In genomic region chr17:42059815-42060214, GRCh38 we compare ENCODE assay signal across 25 cellular contexts. TPM values are rescaled to one million over a fixed set of nuclear protein-coding genes. Genes with fewer than 3 reads are reported as not detected.
DNase-seq lines count a peak whose midpoint lies in the region; ATAC-seq and TF ChIP-seq lines count a peak whose summit lies in the region.
"Had no signal": no experiment of that assay in that cellular context is flagged by ENCODE, and none has a peak within 500 bp of the region (broad histone marks: within the 10 kb centered on the region; RNA-seq: fewer than 3 reads in every experiment).

No MANE protein-coding gene starts in this region.

- H3K9me3 ChIP-seq in CD4-positive, CD25-positive, alpha-beta regulatory T cell (ENCODE audit: control insufficient read depth in 2 of 2, low read length in 2 of 2), result no peaks in the 10 kb centered on the region
- H3K9me3 ChIP-seq in Loucy (ENCODE audit: insufficient read depth, low read depth, low read length), result no peaks in the 10 kb centered on the region
- no peaks in the 10 kb centered on the region for H3K9me3 ChIP-seq in thymus (ENCODE audit: control insufficient read depth)
- H3K9me3 ChIP-seq: Caco-2, SJSA1 had no signal

- H3K27ac ChIP-seq in CD4-positive, CD25-positive, alpha-beta regulatory T cell (ENCODE audit: insufficient read depth, low read length, poor library complexity, severe bottlenecking), result no peak overlapping the region
- H3K27ac ChIP-seq in mesendoderm (ENCODE audit: low read depth, low read length) (no peak overlapping the region), thymus (ENCODE audit: low read depth) (peak overlapping the region; percentile 68)
- H3K27ac ChIP-seq: KMS-11, SJSA1 had no signal

- H3K4me2 ChIP-seq in Loucy (ENCODE audit: low read depth, low read length, poor library complexity, severe bottlenecking) (no peak overlapping the region), mesendoderm (ENCODE audit: low read length) (no peak overlapping the region)
- H3K4me2 ChIP-seq: KMS-11 had no signal

- H2BK120ac ChIP-seq in mesendoderm (ENCODE audit: low read depth, low read length), result no peak overlapping the region

- peaks cover 22% of the 10 kb centered on the region for H3K27me3 Mint-ChIP-seq in CD4-positive, CD25-positive, alpha-beta regulatory T cell
- H3K27me3 Mint-ChIP-seq in effector memory CD8-positive, alpha-beta T cell, result peaks cover 22 to 72% of the 10 kb centered on the region in 2 donors
- peaks cover 8% of the 10 kb centered on the region for H3K27me3 Mint-ChIP-seq in activated CD4-positive, alpha-beta T cell treated with anti-CD3 and anti-CD28 coated beads, Interleukin-2, amount 10 ng/mL, durations not matched to agents 24 days and 14 days

- no peak for TF ChIP-seq CTCF in Loucy (conservative IDR thresholded peaks at IDR 0.05; ENCODE audit: low read length)

- intact Hi-C loops in activated CD4-positive, alpha-beta T cell treated with anti-CD3 and anti-CD28 coated beads, Interleukin-2, amount 10 ng/mL, durations not matched to agents 24 days and 14 days (cut with micrococcal nuclease), result loop anchor here (5.0 to 10.0 kb wide), 2 partner anchors 33 to 125 kb away; partner anchors contain the start of genes HCRT and KCNH4

- H3F3A ChIP-seq in Loucy (ENCODE audit: low read depth), result no peaks in the 10 kb centered on the region

- ATAC-seq in CD4-positive, CD25-positive, alpha-beta regulatory T cell (ENCODE audit: low read depth in 2 of 2), result no peak
- no peak for ATAC-seq in effector memory CD8-positive, alpha-beta T cell (replicated peaks)
- no peak for ATAC-seq in GM18870 (IDR thresholded peaks at IDR 0.05; ENCODE audit: unreplicated experiment)

- peak overlapping the region; percentile 42 for H3K56ac ChIP-seq in mesendoderm (ENCODE audit: low read length)

- no peaks in the 10 kb centered on the region for H3K27me3 ChIP-seq in CD4-positive, CD25-positive, alpha-beta regulatory T cell (ENCODE audit: control insufficient read depth, insufficient read depth, low read length)
- H3K27me3 ChIP-seq in Loucy (ENCODE audit: insufficient read depth, low read length, poor library complexity, severe bottlenecking), result no peaks in the 10 kb centered on the region
- H3K27me3 ChIP-seq in mesendoderm (ENCODE audit: insufficient read depth, low read length, poor library complexity), result no peaks in the 10 kb centered on the region
- H3K27me3 ChIP-seq in thymus (ENCODE audit: control insufficient read depth, insufficient read depth), result no peaks in the 10 kb centered on the region
- H3K27me3 ChIP-seq: SJSA1 had no signal

- no peaks in the 10 kb centered on the region for H3K36me3 Mint-ChIP-seq in CD4-positive, CD25-positive, alpha-beta regulatory T cell
- no peaks in the 10 kb centered on the region for H3K36me3 Mint-ChIP-seq in effector memory CD8-positive, alpha-beta T cell (ENCODE audit: insufficient read depth)
- H3K36me3 Mint-ChIP-seq in activated CD4-positive, alpha-beta T cell treated with anti-CD3 and anti-CD28 coated beads, Interleukin-2, amount 10 ng/mL, durations not matched to agents 24 days and 14 days (ENCODE audit: low read depth), result no peaks in the 10 kb centered on the region
- H3K36me3 Mint-ChIP-seq: CD4-positive, alpha-beta memory T cell had no signal

- no peaks in the 10 kb centered on the region for H3K36me3 ChIP-seq in CD4-positive, CD25-positive, alpha-beta regulatory T cell (ENCODE audit: control insufficient read depth, insufficient read depth, low read length)
- no peaks in the 10 kb centered on the region for H3K36me3 ChIP-seq in Loucy (ENCODE audit: insufficient read depth, low read length)
- H3K36me3 ChIP-seq in mesendoderm (ENCODE audit: control insufficient read depth, insufficient read depth, low read length), result no peaks in the 10 kb centered on the region
- H3K36me3 ChIP-seq in thymus (ENCODE audit: control insufficient read depth, insufficient read depth), result peaks cover 3% of the 10 kb centered on the region
- H3K36me3 ChIP-seq: SJSA1 had no signal

- no peak overlapping the region for H3K4me3 ChIP-seq in CD4-positive, CD25-positive, alpha-beta regulatory T cell (ENCODE audit: low read depth, low read length)
- H3K4me3 ChIP-seq in Loucy (ENCODE audit: low read length, poor library complexity, severe bottlenecking) (no peak overlapping the region), mesendoderm (ENCODE audit: low read length) (no peak overlapping the region), thymus (ENCODE audit: low read length) (no peak overlapping the region)
- H3K4me3 ChIP-seq: SJSA1 had no signal

- no peak overlapping the region for H3K4ac ChIP-seq in mesendoderm (ENCODE audit: low read depth, low read length)

- no peak overlapping the region for H3K9ac ChIP-seq in Loucy (ENCODE audit: low read depth, low read length, poor library complexity, severe bottlenecking)
- no peak overlapping the region for H3K9ac ChIP-seq in mesendoderm (ENCODE audit: low read length)
- H3K9ac ChIP-seq: KMS-11 had no signal

- H2BK15ac ChIP-seq in mesendoderm (replicated peaks; ENCODE audit: low read depth), result no peak overlapping the region

- peaks cover 0 to 3% (median 0%) of the 10 kb centered on the region in 7 donors for H3K9me3 Mint-ChIP-seq in CD4-positive, CD25-positive, alpha-beta regulatory T cell
- no peaks in the 10 kb centered on the region for H3K9me3 Mint-ChIP-seq in effector memory CD8-positive, alpha-beta T cell
- H3K9me3 Mint-ChIP-seq in activated CD4-positive, alpha-beta T cell treated with anti-CD3 and anti-CD28 coated beads, Interleukin-2, amount 10 ng/mL, durations not matched to agents 24 days and 14 days, result no peaks in the 10 kb centered on the region
- H3K9me3 Mint-ChIP-seq: CD4-positive, alpha-beta memory T cell had no signal

- no peak overlapping the region for H2AK5ac ChIP-seq in mesendoderm (ENCODE audit: low read length)

- H4K5ac ChIP-seq in mesendoderm (ENCODE audit: low read length), result no peak overlapping the region

- H3K18ac ChIP-seq in mesendoderm (ENCODE audit: low read length), result no peak overlapping the region

- no peaks in the 10 kb centered on the region for H4K20me1 ChIP-seq in Loucy (ENCODE audit: insufficient read depth, low read length, poor library complexity, severe bottlenecking)

- no peak overlapping the region for H4K8ac ChIP-seq in mesendoderm (ENCODE audit: low read depth, low read length)

- H3K79me2 ChIP-seq in Loucy (ENCODE audit: insufficient read depth, low read length) (no peaks in the 10 kb centered on the region), mesendoderm (ENCODE audit: control insufficient read depth, insufficient read depth, low read length) (no peaks in the 10 kb centered on the region)

- H3K9me2 ChIP-seq in Loucy (replicated peaks; ENCODE audit: low read depth, low read length), result no peaks in the 10 kb centered on the region

- no peak overlapping the region for H3K23ac ChIP-seq in mesendoderm (ENCODE audit: low read length)

- H3K79me1 ChIP-seq in mesendoderm (ENCODE audit: low read length), result no peaks in the 10 kb centered on the region

- H2BK5ac ChIP-seq in mesendoderm (ENCODE audit: low read length), result no peak overlapping the region

- H3K27ac Mint-ChIP-seq in CD4-positive, CD25-positive, alpha-beta regulatory T cell, result peak overlapping the region in 2 of 3 donors; percentile 66 to 82
- H3K27ac Mint-ChIP-seq in effector memory CD8-positive, alpha-beta T cell, result no peak overlapping the region
- H3K27ac Mint-ChIP-seq in activated CD4-positive, alpha-beta T cell treated with anti-CD3 and anti-CD28 coated beads, Interleukin-2, amount 10 ng/mL, durations not matched to agents 24 days and 14 days, result no peak overlapping the region

- DNase-seq in CD4-positive, CD25-positive, alpha-beta regulatory T cell, result no peak
- DNase-seq in mesendoderm, result no peak
- no peak for DNase-seq in effector memory CD8-positive, alpha-beta T cell
- no peak for DNase-seq in activated CD4-positive, alpha-beta T cell treated with anti-CD3 and anti-CD28 coated beads, Interleukin-2, amount 10 ng/mL, durations not matched to agents 24 days and 14 days
- DNase-seq: Caco-2; CD4-positive, alpha-beta memory T cell; DMS79; GF-D8; HCEC 1CT; NCI-H1105; NCI-H1436 treated with DMSO at 0.1 percent for 48 hours; NCI-H187 treated with DMSO at 0.1 percent for 48 hours; NCI-H524 treated with DMSO at 0.1 percent for 48 hours; NCI-H774; NK-92 treated with Interleukin-12 subunit alpha and Interleukin-12 subunit beta, amount 100 ng/mL, for 24 hours; Right ventricle myocardium superior; RPMI8226 had no signal

- no peaks in the 10 kb centered on the region for H3K4me1 ChIP-seq in CD4-positive, CD25-positive, alpha-beta regulatory T cell (ENCODE audit: control insufficient read depth, insufficient read depth, low read length, poor library complexity, severe bottlenecking)
- H3K4me1 ChIP-seq in Loucy (ENCODE audit: insufficient read depth, low read length, poor library complexity, severe bottlenecking) (peaks cover 14% of the 10 kb centered on the region), mesendoderm (ENCODE audit: control insufficient read depth, low read depth, low read length) (peaks cover 2% of the 10 kb centered on the region), thymus (ENCODE audit: control insufficient read depth, insufficient read depth, low read length) (peaks cover 71% of the 10 kb centered on the region)
- H3K4me1 ChIP-seq: Caco-2, SJSA1 had no signal

- no CpG with 5 or more reads among the region's 4 CpGs for WGBS in mesendoderm (ENCODE audit: extremely low coverage, insufficient coverage, low lambda C conversion rate)
- WGBS in thymus, result 6% methylated on average over 4 of the region's 4 CpGs

- peak overlapping the region; percentile 66; the same call in 1 of the 2 replicates for H2AFZ ChIP-seq in Loucy (ENCODE audit: low read length)

- H3K4me1 Mint-ChIP-seq in CD4-positive, CD25-positive, alpha-beta regulatory T cell, result peaks cover 0 to 12% (median 7%) of the 10 kb centered on the region in 4 donors
- H3K4me1 Mint-ChIP-seq in effector memory CD8-positive, alpha-beta T cell (ENCODE audit: low read depth in 2 of 2), result peaks cover 0 to 9% of the 10 kb centered on the region in 2 donors
- H3K4me1 Mint-ChIP-seq in activated CD4-positive, alpha-beta T cell treated with anti-CD3 and anti-CD28 coated beads, Interleukin-2, amount 10 ng/mL, durations not matched to agents 24 days and 14 days, result peaks cover 16% of the 10 kb centered on the region

- H3K4me3 Mint-ChIP-seq in CD4-positive, CD25-positive, alpha-beta regulatory T cell, result no peak overlapping the region
- H3K4me3 Mint-ChIP-seq in effector memory CD8-positive, alpha-beta T cell, result no peak overlapping the region
- no peak overlapping the region for H3K4me3 Mint-ChIP-seq in activated CD4-positive, alpha-beta T cell treated with anti-CD3 and anti-CD28 coated beads, Interleukin-2, amount 10 ng/mL, durations not matched to agents 24 days and 14 days
- H3K4me3 Mint-ChIP-seq: CD4-positive, alpha-beta memory T cell had no signal

RNA-seq across cellular contexts. Expression of gene C17orf113, which starts 9.4 kb away (rescaled TPM):
- 0.27 TPM for total RNA-seq in CD4-positive, CD25-positive, alpha-beta regulatory T cell
- under 1 TPM; 0.09 to 0.46 (median 0.38) TPM for polyA plus RNA-seq in CD4-positive, CD25-positive, alpha-beta regulatory T cell
- 0.29 TPM for polyA plus RNA-seq in mesendoderm (2013, experiment 1 of 2)
- polyA plus RNA-seq in mesendoderm (2013, experiment 2 of 2), result 0.20 TPM
- 0.84 TPM for polyA plus RNA-seq in thymus
- 0.05 and 0.07 TPM in 2 replicates for total RNA-seq in activated CD4-positive, alpha-beta T cell treated with anti-CD3 and anti-CD28 coated beads, Interleukin-2, amount 10 ng/mL, durations not matched to agents 24 days and 14 days
- total RNA-seq: A172 had no signal

RNA-seq across cellular contexts. Expression of gene ZNF385C, which starts 38.5 kb away (rescaled TPM):
- not detected for total RNA-seq in CD4-positive, CD25-positive, alpha-beta regulatory T cell
- polyA plus RNA-seq in CD4-positive, CD25-positive, alpha-beta regulatory T cell, result under 1 TPM in 1 of 4 donors, not detected in 3; 0.21 TPM
- 3.5 TPM for polyA plus RNA-seq in mesendoderm (2013, experiment 1 of 2)
- 3.2 TPM for polyA plus RNA-seq in mesendoderm (2013, experiment 2 of 2)
- polyA plus RNA-seq in thymus, result 1.1 TPM
- total RNA-seq in activated CD4-positive, alpha-beta T cell treated with anti-CD3 and anti-CD28 coated beads, Interleukin-2, amount 10 ng/mL, durations not matched to agents 24 days and 14 days, result 0.16 TPM in 1 of 2 replicates, not detected in the other
- total RNA-seq: A172, M059J, SJSA1 had no signal
- polyA plus RNA-seq: BJ; CD4-positive, alpha-beta memory T cell had no signal

RNA-seq across cellular contexts. Expression of gene NKIRAS2, which starts 39.9 kb away (rescaled TPM):
- total RNA-seq in CD4-positive, CD25-positive, alpha-beta regulatory T cell, result 14.6 TPM
- polyA plus RNA-seq in CD4-positive, CD25-positive, alpha-beta regulatory T cell, result 10 to 100 TPM; 21.8 to 25.8 (median 23.0) TPM
- 43.6 TPM for polyA plus RNA-seq in mesendoderm (2013, experiment 1 of 2)
- polyA plus RNA-seq in mesendoderm (2013, experiment 2 of 2), result 42.4 TPM
- 22.0 TPM for polyA plus RNA-seq in thymus
- total RNA-seq in activated CD4-positive, alpha-beta T cell treated with anti-CD3 and anti-CD28 coated beads, Interleukin-2, amount 10 ng/mL, durations not matched to agents 24 days and 14 days, result 29.5 and 30.3 TPM in 2 replicates

RNA-seq across cellular contexts. Expression of gene DNAJC7, which starts 42.6 kb away (rescaled TPM):
- 149 TPM for total RNA-seq in CD4-positive, CD25-positive, alpha-beta regulatory T cell
- 10 to 100 TPM; 53.3 to 80.7 (median 67.2) TPM for polyA plus RNA-seq in CD4-positive, CD25-positive, alpha-beta regulatory T cell
- 157 TPM for polyA plus RNA-seq in mesendoderm (2013, experiment 1 of 2)
- polyA plus RNA-seq in mesendoderm (2013, experiment 2 of 2), result 150 TPM
- 95.7 TPM for polyA plus RNA-seq in thymus
- total RNA-seq in activated CD4-positive, alpha-beta T cell treated with anti-CD3 and anti-CD28 coated beads, Interleukin-2, amount 10 ng/mL, durations not matched to agents 24 days and 14 days, result 121 and 128 TPM in 2 replicates

RNA-seq across cellular contexts. Expression of gene DHX58, which starts 52.7 kb away (rescaled TPM):
- 24.4 TPM for total RNA-seq in CD4-positive, CD25-positive, alpha-beta regulatory T cell
- polyA plus RNA-seq in CD4-positive, CD25-positive, alpha-beta regulatory T cell, result 10 to 100 TPM in 3 of 4 donors, 1 to 10 TPM in 1; 7.2 to 20.9 (median 14.5) TPM
- 1.6 TPM for polyA plus RNA-seq in mesendoderm (2013, experiment 1 of 2)
- 1.5 TPM for polyA plus RNA-seq in mesendoderm (2013, experiment 2 of 2)
- polyA plus RNA-seq in thymus, result 42.1 TPM
- total RNA-seq in activated CD4-positive, alpha-beta T cell treated with anti-CD3 and anti-CD28 coated beads, Interleukin-2, amount 10 ng/mL, durations not matched to agents 24 days and 14 days, result 22.9 and 25.8 TPM in 2 replicates

Comparison
In these comparisons a context has a peak if more than half of its experiments do, and no peak if none do; other contexts are left out.
1. H3K27ac Mint-ChIP-seq: peak in CD4-positive, CD25-positive, alpha-beta regulatory T cell (2 of 3); none in effector memory CD8-positive, alpha-beta T cell (0 of 2) and activated CD4-positive, alpha-beta T cell treated with anti-CD3 and anti-CD28 coated beads, Interleukin-2, amount 10 ng/mL, durations not matched to agents 24 days and 14 days (single experiment).